26 cellular contexts compared by ENCODE assay signal in the genomic region with DNA sequence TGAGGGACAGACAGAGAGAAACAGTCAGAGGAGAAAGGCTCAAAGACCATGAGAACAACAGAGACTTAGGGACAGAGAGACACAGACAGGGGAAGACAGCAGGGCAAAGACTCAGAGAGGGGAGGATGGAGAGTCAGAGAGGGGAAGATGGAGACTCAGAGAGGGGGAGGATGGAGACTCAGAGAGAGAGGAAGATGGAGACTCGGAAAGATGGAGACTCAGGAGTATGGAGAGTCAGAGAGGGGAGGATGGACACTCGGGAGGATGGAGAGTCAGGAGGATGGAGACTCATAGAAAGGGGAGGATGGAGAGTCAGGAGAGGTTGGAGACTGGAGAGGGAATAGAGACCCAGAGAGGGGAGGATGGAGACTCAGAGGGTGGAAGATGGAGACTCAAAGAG. TPM values are rescaled to one million over a fixed set of nuclear protein-coding genes. Genes with fewer than 3 reads are reported as not detected.
DNase-seq lines count a peak whose midpoint lies in the region; ATAC-seq and TF ChIP-seq lines count a peak whose summit lies in the region.
"Had no signal": no experiment of that assay in that cellular context is flagged by ENCODE, and none has a peak within 500 bp of the region (broad histone marks: within the 10 kb centered on the region; RNA-seq: fewer than 3 reads in every experiment).

No MANE protein-coding gene starts in this region.

- intact Hi-C loops in OCI-LY7 (cut with micrococcal nuclease; ENCODE audit: unreplicated experiment) = no loop called here

- no peak overlapping the region for H3K14ac ChIP-seq in mesenchymal stem cell (ENCODE audit: low read length in 2 of 2)

- no peak overlapping the region for H4K91ac ChIP-seq in mesenchymal stem cell (ENCODE audit: low read length)

- H3K79me1 ChIP-seq in mesenchymal stem cell (replicated peaks; ENCODE audit: low read length, poor library complexity, severe bottlenecking) = peaks cover 7% of the 10 kb centered on the region

- peaks cover 80% of the 10 kb centered on the region for H4K20me1 ChIP-seq in smooth muscle cell (ENCODE audit: low read depth)
- no peaks in the 10 kb centered on the region for H4K20me1 ChIP-seq in OCI-LY7 (ENCODE audit: insufficient read depth, low read length)

- H3K79me2 ChIP-seq in smooth muscle cell (ENCODE audit: low read depth) (peaks cover 94% of the 10 kb centered on the region), OCI-LY7 (ENCODE audit: insufficient read depth, low read depth, low read length) (no peaks in the 10 kb centered on the region)

- no peaks in the 10 kb centered on the region for H3K27me3 ChIP-seq in mesenchymal stem cell (ENCODE audit: control insufficient read depth in 1 of 2, insufficient read depth in 1 of 2, low read length in 2 of 2)
- H3K27me3 ChIP-seq in smooth muscle cell (ENCODE audit: low read depth) = no peaks in the 10 kb centered on the region
- H3K27me3 ChIP-seq: tibial nerve had no signal

- no peak overlapping the region for H3K18ac ChIP-seq in mesenchymal stem cell (ENCODE audit: low read depth in 1 of 2, low read length in 2 of 2)

- H3F3A ChIP-seq in smooth muscle cell (ENCODE audit: low read depth) = peaks cover 30% of the 10 kb centered on the region

- H3K27ac ChIP-seq in VCaP (0 out of 2 replicates have a peak overlapping the region, but pooled peaks have one; percentile 13), mesenchymal stem cell (ENCODE audit: low read length, poor library complexity, severe bottlenecking) (no peak overlapping the region), smooth muscle cell (ENCODE audit: low read depth) (peak overlapping the region; percentile 31), OCI-LY7 (ENCODE audit: low read depth, low read length, poor library complexity, severe bottlenecking) (no peak overlapping the region)
- H3K27ac ChIP-seq: C4-2B had no signal

- no peak overlapping the region for H2AK5ac ChIP-seq in mesenchymal stem cell (ENCODE audit: low read length, severe bottlenecking)

- POLR2A ChIA-PET in GM10248 (lab: Yijun Ruan, JAX) (no interaction called here), OCI-LY7 (lab: Charles Lee) (no interaction called here)

- CTCF ChIA-PET in GM10248 (lab: Yijun Ruan, JAX) = no interaction called here
- CTCF ChIA-PET in OCI-LY7 (lab: Charles Lee; ENCODE audit: unreplicated experiment) = no interaction called here

- H2BK12ac ChIP-seq in mesenchymal stem cell (ENCODE audit: low read length in 2 of 2) = no peak overlapping the region

- no peak overlapping the region for H3K4ac ChIP-seq in mesenchymal stem cell (ENCODE audit: low read depth in 1 of 2, low read length in 2 of 2)

- H3K4me3 ChIP-seq in mesenchymal stem cell (ENCODE audit: insufficient read depth in 1 of 2, low read depth in 1 of 2, low read length in 2 of 2) = no peak overlapping the region
- no peak overlapping the region for H3K4me3 ChIP-seq in smooth muscle cell
- no peak overlapping the region for H3K4me3 ChIP-seq in OCI-LY7 (ENCODE audit: low read depth, low read length, poor library complexity, severe bottlenecking)
- H3K4me3 ChIP-seq: tibial nerve had no signal

- H3K9me2 ChIP-seq in OCI-LY7 (ENCODE audit: insufficient read depth, low read length) = no peaks in the 10 kb centered on the region

- H4K8ac ChIP-seq in mesenchymal stem cell (ENCODE audit: low read length) = no peak overlapping the region

- H3K9ac ChIP-seq in mesenchymal stem cell (ENCODE audit: low read length) (peak overlapping the region; percentile 22), smooth muscle cell (ENCODE audit: low read depth) (no peak overlapping the region)

- H2BK120ac ChIP-seq in mesenchymal stem cell (ENCODE audit: low read depth, low read length) = no peak overlapping the region

- no peak overlapping the region for H3K23ac ChIP-seq in mesenchymal stem cell (ENCODE audit: low read length in 2 of 2)

- no peak overlapping the region for H2BK5ac ChIP-seq in mesenchymal stem cell (ENCODE audit: low read depth, low read length, poor library complexity, severe bottlenecking)

- H3K9me3 ChIP-seq in mesenchymal stem cell (ENCODE audit: control insufficient read depth, low read length) = no peaks in the 10 kb centered on the region
- H3K9me3 ChIP-seq in smooth muscle cell (replicated peaks; ENCODE audit: low read depth) = no peaks in the 10 kb centered on the region
- H3K9me3 ChIP-seq in OCI-LY7 (ENCODE audit: low read length) = no peaks in the 10 kb centered on the region
- H3K9me3 ChIP-seq: tibial nerve had no signal

- 97% methylated on average over 2 of the region's 2 CpGs for WGBS in mesenchymal stem cell
- WGBS in smooth muscle cell (ENCODE audit: low lambda C conversion rate) = 90% methylated on average over 2 of the region's 2 CpGs

- H2AFZ ChIP-seq in mesenchymal stem cell (ENCODE audit: low read depth, low read length) (no peak overlapping the region), smooth muscle cell (ENCODE audit: low read depth) (no peak overlapping the region), OCI-LY7 (ENCODE audit: low read length) (no peak overlapping the region)

- no peak overlapping the region for H2BK15ac ChIP-seq in mesenchymal stem cell (ENCODE audit: low read depth, poor library complexity, severe bottlenecking)

- peaks cover 61 to 70% of the 10 kb centered on the region in 2 experiments for H3K36me3 ChIP-seq in mesenchymal stem cell (ENCODE audit: control insufficient read depth in 1 of 2, insufficient read depth in 2 of 2, low read depth in 1 of 2, low read length in 2 of 2)
- H3K36me3 ChIP-seq in smooth muscle cell (ENCODE audit: low read depth) = no peaks in the 10 kb centered on the region
- H3K36me3 ChIP-seq in OCI-LY7 (ENCODE audit: insufficient read depth, low read length) = no peaks in the 10 kb centered on the region

- peak overlapping the region; percentile 0 for H3K4me2 ChIP-seq in mesenchymal stem cell (ENCODE audit: low read length, poor library complexity, severe bottlenecking)
- H3K4me2 ChIP-seq in smooth muscle cell = no peak overlapping the region
- no peak overlapping the region for H3K4me2 ChIP-seq in OCI-LY7 (ENCODE audit: low read length)

- DNase-seq in GM10248 (ENCODE audit: extremely low spot score) (peak; percentile 7), mesenchymal stem cell (no peak), smooth muscle cell (lab: John Stamatoyannopoulos, UW; ENCODE audit: unreplicated experiment) (no peak), OCI-LY7 (ENCODE audit: low spot score) (no peak), KG1 (lab: John Stamatoyannopoulos, UW) (no peak)
- DNase-seq: activated CD4-positive, alpha-beta T cell treated with anti-CD3 and anti-CD28 coated beads, Interleukin-2, amount 10 ng/mL, durations not matched to agents 24 days and 14 days; activated naive CD4-positive, alpha-beta T cell treated with anti-CD3 and anti-CD28 coated beads, Interleukin-2, amount 10 ng/mL, durations not matched to agents 7 days and 5 days; amygdala; dermis blood vessel endothelial cell; NCI-H1105; NCI-H187 treated with DMSO at 0.1 percent for 48 hours; NCI-H526; nucleus accumbens; SHP77; SW 1271; T1000 had no signal

- H3K4me1 ChIP-seq in mesenchymal stem cell (ENCODE audit: control insufficient read depth, insufficient read depth, low read depth, low read length) = peaks cover 37% of the 10 kb centered on the region
- H3K4me1 ChIP-seq in smooth muscle cell (ENCODE audit: low read depth) = peaks cover 4% of the 10 kb centered on the region
- peaks cover 15% of the 10 kb centered on the region for H3K4me1 ChIP-seq in OCI-LY7 (ENCODE audit: insufficient read depth, low read length, poor library complexity, severe bottlenecking)

- TF ChIP-seq CTCF in GM10248 (IDR thresholded peaks at IDR 0.05; ENCODE audit: control extremely low read depth, extremely low read depth, low read depth, missing control alignments) (no peak), VCaP (conservative IDR thresholded peaks at IDR 0.05) (no peak), smooth muscle cell (IDR thresholded peaks at IDR 0.05; ENCODE audit: borderline replicate concordance, insufficient read depth, poor library complexity, severe bottlenecking) (no peak), OCI-LY7 (conservative IDR thresholded peaks at IDR 0.05; ENCODE audit: low read length) (no peak)

- BruUV-seq in OCI-LY7 (replicated peaks; lab: Mats Ljungman, UMichigan) = no TSS peak

- ATAC-seq in HG03354 (IDR thresholded peaks at IDR 0.05; ENCODE audit: poor library complexity, severe bottlenecking, unreplicated experiment) = no peak
- ATAC-seq: left lobe of liver had no signal

RNA-seq across cellular contexts. Expression of a gene that starts 0.7 kb away (rescaled TPM):
- 8.8 TPM for polyA plus RNA-seq in mesenchymal stem cell (2013, experiment 1 of 2)
- 7.1 TPM for polyA plus RNA-seq in mesenchymal stem cell (2013, experiment 2 of 2)
- total RNA-seq in smooth muscle cell (3.3 and 4.1 TPM in 2 replicates), OCI-LY7 (2022) (2.5 and 5.1 TPM in 2 replicates)
- 3.0 and 4.3 TPM in 2 replicates for polyA plus RNA-seq in smooth muscle cell
- 5.9 and 12.5 TPM in 2 replicates for total RNA-seq in OCI-LY7 (2014; rRNA removed; shearing (Covaris generic))

RNA-seq across cellular contexts. Expression of a gene that starts 30.0 kb away (rescaled TPM):
- not detected for polyA plus RNA-seq in mesenchymal stem cell (2013, experiment 1 of 2)
- polyA plus RNA-seq in mesenchymal stem cell (2013, experiment 2 of 2) = not detected
- total RNA-seq in smooth muscle cell (0.90 and 0.94 TPM in 2 replicates), OCI-LY7 (2022) (not detected in 2 replicates)
- 1.5 and 1.8 TPM in 2 replicates for polyA plus RNA-seq in smooth muscle cell
- total RNA-seq in OCI-LY7 (2014; rRNA removed; shearing (Covaris generic)) = not detected in 2 replicates
- total RNA-seq: activated CD4-positive, alpha-beta T cell treated with anti-CD3 and anti-CD28 coated beads, Interleukin-2, amount 10 ng/mL, durations not matched to agents 24 days and 14 days; endothelial cell of umbilical vein; left lobe of liver; M059J had no signal
- polyA plus RNA-seq: AG04450, endothelial cell of umbilical vein had no signal

RNA-seq across cellular contexts. Expression of a gene that starts 47.2 kb away (rescaled TPM):
- not detected for polyA plus RNA-seq in mesenchymal stem cell (2013, experiment 1 of 2)
- polyA plus RNA-seq in mesenchymal stem cell (2013, experiment 2 of 2) = not detected
- total RNA-seq in smooth muscle cell (not detected in 2 replicates), OCI-LY7 (2022) (not detected in 2 replicates)
- polyA plus RNA-seq in smooth muscle cell = not detected in 2 replicates
- not detected in 2 replicates for total RNA-seq in OCI-LY7 (2014; rRNA removed; shearing (Covaris generic))
- total RNA-seq: activated CD4-positive, alpha-beta T cell treated with anti-CD3 and anti-CD28 coated beads, Interleukin-2, amount 10 ng/mL, durations not matched to agents 24 days and 14 days; dermis blood vessel endothelial cell; endothelial cell of umbilical vein; M059J; myocyte; skeletal muscle tissue had no signal
- polyA plus RNA-seq: AG04450 had no signal

RNA-seq across cellular contexts. Expression of a gene that starts 57.9 kb away (rescaled TPM):
- polyA plus RNA-seq in mesenchymal stem cell (2013, experiment 1 of 2) = not detected
- polyA plus RNA-seq in mesenchymal stem cell (2013, experiment 2 of 2) = not detected
- total RNA-seq in smooth muscle cell (not detected in 2 replicates), OCI-LY7 (2022) (not detected in 2 replicates)
- polyA plus RNA-seq in smooth muscle cell = not detected in 2 replicates
- not detected in 2 replicates for total RNA-seq in OCI-LY7 (2014; rRNA removed; shearing (Covaris generic))
- total RNA-seq: activated CD4-positive, alpha-beta T cell treated with anti-CD3 and anti-CD28 coated beads, Interleukin-2, amount 10 ng/mL, durations not matched to agents 24 days and 14 days; dermis blood vessel endothelial cell; endothelial cell of umbilical vein had no signal
- polyA plus RNA-seq: AG04450, endothelial cell of umbilical vein had no signal

Comparison
In these comparisons a context has a peak if more than half of its experiments do, and no peak if none do; other contexts are left out.
1. H3K27ac ChIP-seq: peak in VCaP (single experiment) and smooth muscle cell (single experiment); none in mesenchymal stem cell (single experiment) and OCI-LY7 (single experiment).